Comparison of ENCODE assay signal across 8 cellular contexts in the genomic region with DNA sequence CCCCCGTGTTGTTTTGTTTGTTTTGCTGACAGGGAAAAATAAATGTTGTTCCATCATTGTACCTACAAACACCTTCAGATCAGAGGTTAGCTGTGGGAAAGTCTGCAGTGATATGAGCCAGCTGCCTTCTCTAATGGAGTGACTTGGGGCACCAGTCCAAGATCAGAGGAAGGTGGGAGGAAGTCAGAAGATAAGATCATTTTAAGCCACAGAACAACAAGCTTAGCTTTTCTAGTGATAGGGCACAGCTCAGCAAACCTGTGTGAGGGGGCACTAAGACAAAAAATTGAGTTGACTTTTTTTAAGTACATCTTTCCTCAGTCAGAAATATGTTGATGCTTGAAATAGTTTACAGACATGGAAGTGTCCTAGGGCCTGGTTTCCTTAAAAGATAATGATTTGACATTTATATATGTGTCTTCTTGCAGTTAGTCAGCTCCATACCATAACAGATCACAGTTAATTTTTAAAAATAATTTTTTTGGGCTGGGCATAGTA.
A peak's percentile ranks its signal among the peaks of the same experiment; 100 is the strongest.
DNase-seq lines count a peak whose midpoint lies in the region; ATAC-seq and TF ChIP-seq lines count a peak whose summit lies in the region.

No MANE protein-coding gene starts in this region.

- peak overlapping the region; percentile 81 for H3K27ac ChIP-seq in left ventricle myocardium inferior (replicated peaks)

- H3K36me3 ChIP-seq in left ventricle myocardium inferior, result no peaks in the 10 kb centered on the region

- H3K4me1 ChIP-seq in left ventricle myocardium inferior, result peaks cover 65% of the 10 kb centered on the region

- TF ChIP-seq CTCF in left ventricle myocardium inferior (IDR thresholded peaks at IDR 0.05; ENCODE audit: borderline replicate concordance), result no peak

- no peaks in the 10 kb centered on the region for H3K27me3 ChIP-seq in left ventricle myocardium inferior (ENCODE audit: low read depth)

- H3K4me3 ChIP-seq in left ventricle myocardium inferior, result peak overlapping the region; percentile 46

- no peak for TF ChIP-seq EP300 in Ishikawa (IDR thresholded peaks at IDR 0.05; ENCODE audit: borderline replicate concordance)

- TF ChIP-seq RAD21 in Ishikawa (IDR thresholded peaks at IDR 0.05; ENCODE audit: low read depth), result no peak

- DNase-seq in activated T-cell treated with anti-CD3 and anti-CD28 coated beads for 4 hours, result peak; percentile 29
- no peak for DNase-seq in left ventricle myocardium inferior
- DNase-seq in stimulated activated CD4-positive, alpha-beta T cell treated with anti-CD3 and anti-CD28 coated beads, Interleukin-4, amount 100 ng/mL, for 48 hours (ENCODE audit: low read depth in 2 of 2), result peak; percentile 4 to 14
- no peak for DNase-seq in posterior vena cava (ENCODE audit: low spot score)

- intact Hi-C loops in left ventricle myocardium inferior (cut with micrococcal nuclease), result no loop called here
- intact Hi-C loops in posterior vena cava (cut with DNase I), result loop anchor here in 1 of 2 donors (10.0 kb wide), 1 partner anchor 239 kb away; a partner anchor contains a TSS

- peak; percentile 29 for ATAC-seq in GM18498 (IDR thresholded peaks at IDR 0.05; ENCODE audit: unreplicated experiment)
- ATAC-seq in GM21717 (IDR thresholded peaks at IDR 0.05; ENCODE audit: unreplicated experiment), result no peak
- no peak for ATAC-seq in GM19023 (IDR thresholded peaks at IDR 0.05; ENCODE audit: unreplicated experiment)

- H3K9me3 ChIP-seq in left ventricle myocardium inferior (replicated peaks), result peaks cover 2% of the 10 kb centered on the region

TF ChIP-seq in Ishikawa, 13 proteins besides CTCF, POLR2A, EP300 and RAD21:
- no peak for TF ChIP-seq TAF1 (IDR thresholded peaks at IDR 0.05; ENCODE audit: low read depth)
- no peak for TF ChIP-seq YY1 (IDR thresholded peaks at IDR 0.05; ENCODE audit: low read depth)
- TF ChIP-seq FOXM1 (IDR thresholded peaks at IDR 0.05; ENCODE audit: borderline replicate concordance, low read depth), result no peak
- peak; percentile 39; the same call in 1 of the 2 replicates for TF ChIP-seq NFIC (IDR thresholded peaks at IDR 0.05)

Comparison
In these comparisons a context has a peak if more than half of its experiments do, and no peak if none do; other contexts are left out.
1. DNase-seq: peak in activated T-cell treated with anti-CD3 and anti-CD28 coated beads for 4 hours (single experiment) and stimulated activated CD4-positive, alpha-beta T cell treated with anti-CD3 and anti-CD28 coated beads, Interleukin-4, amount 100 ng/mL, for 48 hours (2 of 2); none in left ventricle myocardium inferior (single experiment) and posterior vena cava (single experiment).